ENCODE assay signal across 7 cellular contexts in the genomic region with DNA sequence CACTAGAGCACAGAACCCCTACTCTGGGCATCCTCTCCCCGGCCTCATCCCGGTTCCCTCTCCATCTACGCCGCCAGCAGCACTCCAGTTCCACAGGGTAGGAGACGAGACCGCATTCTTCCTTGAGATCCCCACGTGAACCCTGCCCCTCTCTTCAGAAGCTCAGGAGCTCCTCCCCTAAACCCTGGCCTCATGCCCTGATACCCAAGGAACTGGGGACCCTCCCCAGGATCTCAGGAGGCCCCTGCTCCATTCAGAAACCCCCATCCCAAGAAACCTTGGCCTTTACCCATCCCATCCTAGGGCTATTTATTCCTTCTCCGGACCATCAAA. TPM values are rescaled to one million over a fixed set of nuclear protein-coding genes. Genes with fewer than 3 reads are reported as not detected.
A peak's percentile ranks its signal among the peaks of the same experiment; 100 is the strongest.
DNase-seq lines count a peak whose midpoint lies in the region; ATAC-seq and TF ChIP-seq lines count a peak whose summit lies in the region.
"Had no signal": no experiment of that assay in that cellular context is flagged by ENCODE, and none has a peak within 500 bp of the region (broad histone marks: within the 10 kb centered on the region; RNA-seq: fewer than 3 reads in every experiment).

No MANE protein-coding gene starts in this region.

- peaks cover 34% of the 10 kb centered on the region for H3K4me1 Mint-ChIP-seq in activated CD4-positive, alpha-beta memory T cell treated with anti-CD3 and anti-CD28 coated beads, Interleukin-2, amount 10 ng/mL, durations not matched to agents 7 days and 5 days

- no peaks in the 10 kb centered on the region for H3K36me3 ChIP-seq in mucosa of descending colon (ENCODE audit: low read depth)

- DNase-seq in ELF-1 (ENCODE audit: low read depth, low spot score): peak; percentile 49
- no peak for DNase-seq in activated CD4-positive, alpha-beta memory T cell treated with anti-CD3 and anti-CD28 coated beads, Interleukin-2, amount 10 ng/mL, durations not matched to agents 7 days and 5 days
- DNase-seq in mucosa of descending colon: no peak
- no peak for DNase-seq in superior temporal gyrus (ENCODE audit: extremely low spot score)
- DNase-seq in retina: no peak
- no peak for DNase-seq in lower leg skin (ENCODE audit: low spot score in 2 of 2)
- DNase-seq: activated gamma-delta T cell treated with Interleukin-2 at 50 U/mL for 16 hours had no signal

- 3 to 38% methylated on average over 8 of the region's 8 CpGs for WGBS in lower leg skin, 2 donors

- TF ChIP-seq CTCF in mucosa of descending colon (IDR thresholded peaks at IDR 0.05) (no peak), lower leg skin (IDR thresholded peaks at IDR 0.05) (no peak)

- peaks cover 19% of the 10 kb centered on the region for H3K36me3 Mint-ChIP-seq in activated CD4-positive, alpha-beta memory T cell treated with anti-CD3 and anti-CD28 coated beads, Interleukin-2, amount 10 ng/mL, durations not matched to agents 7 days and 5 days (ENCODE audit: low read depth)

- H3K4me3 Mint-ChIP-seq in activated CD4-positive, alpha-beta memory T cell treated with anti-CD3 and anti-CD28 coated beads, Interleukin-2, amount 10 ng/mL, durations not matched to agents 7 days and 5 days: peak overlapping the region; percentile 84

- no peaks in the 10 kb centered on the region for H3K27me3 Mint-ChIP-seq in activated CD4-positive, alpha-beta memory T cell treated with anti-CD3 and anti-CD28 coated beads, Interleukin-2, amount 10 ng/mL, durations not matched to agents 7 days and 5 days

- CTCF ChIA-PET in activated CD4-positive, alpha-beta memory T cell treated with anti-CD3 and anti-CD28 coated beads, Interleukin-2, amount 10 ng/mL, durations not matched to agents 7 days and 5 days (lab: Charles Lee): no interaction called here

- H3K27ac Mint-ChIP-seq in activated CD4-positive, alpha-beta memory T cell treated with anti-CD3 and anti-CD28 coated beads, Interleukin-2, amount 10 ng/mL, durations not matched to agents 7 days and 5 days: peak overlapping the region; percentile 65

- peak; percentile 9 for ATAC-seq in mucosa of descending colon

- no peaks in the 10 kb centered on the region for H3K4me1 ChIP-seq in mucosa of descending colon (ENCODE audit: low read depth)

- no peaks in the 10 kb centered on the region for H3K9me3 ChIP-seq in mucosa of descending colon

- no peaks in the 10 kb centered on the region for H3K9me3 Mint-ChIP-seq in activated CD4-positive, alpha-beta memory T cell treated with anti-CD3 and anti-CD28 coated beads, Interleukin-2, amount 10 ng/mL, durations not matched to agents 7 days and 5 days

- intact Hi-C loops in mucosa of descending colon (cut with DNase I, micrococcal nuclease): no loop called here
- intact Hi-C loops in lower leg skin (cut with DNase I; ENCODE audit: low total_unique reads): no loop called here

- POLR2A ChIA-PET in activated CD4-positive, alpha-beta memory T cell treated with anti-CD3 and anti-CD28 coated beads, Interleukin-2, amount 10 ng/mL, durations not matched to agents 7 days and 5 days (lab: Charles Lee): interaction anchor here (0.9 to 2.0 kb wide), 2 partner anchors 12 to 18 kb away, joined by 4 to 8 read pairs; no protein-coding TSS in a partner anchor

- no peak for TF ChIP-seq POLR2A in lower leg skin (IDR thresholded peaks at IDR 0.05)

- no peak overlapping the region for H3K4me3 ChIP-seq in mucosa of descending colon
- H3K4me3 ChIP-seq in lower leg skin (ENCODE audit: low read depth, poor library complexity, severe bottlenecking): no peak overlapping the region

RNA-seq across cellular contexts. Expression of a gene that starts 1.1 kb away (rescaled TPM):
- total RNA-seq in activated CD4-positive, alpha-beta memory T cell treated with anti-CD3 and anti-CD28 coated beads, Interleukin-2, amount 10 ng/mL, durations not matched to agents 7 days and 5 days: 10 to 100 TPM; 19.0 to 20.3 TPM
- total RNA-seq in mucosa of descending colon (10 to 100 TPM; 12.5 to 15.6 (median 13.0) TPM), lower leg skin (10 to 100 TPM; 18.8 to 58.9 (median 33.4) TPM)

RNA-seq across cellular contexts. Expression of a gene that starts 13.3 kb away (rescaled TPM):
- 100 to 1,000 TPM; 267 to 273 TPM for total RNA-seq in activated CD4-positive, alpha-beta memory T cell treated with anti-CD3 and anti-CD28 coated beads, Interleukin-2, amount 10 ng/mL, durations not matched to agents 7 days and 5 days
- total RNA-seq in mucosa of descending colon (100 to 1,000 TPM in 2 of 3 donors, 10 to 100 TPM in 1; 96.1 to 152 (median 137) TPM), lower leg skin (100 to 1,000 TPM; 126 to 132 (median 130) TPM)

RNA-seq across cellular contexts. Expression of a gene that starts 15.0 kb away (rescaled TPM):
- 1 to 10 TPM; 1.1 to 1.2 TPM for total RNA-seq in activated CD4-positive, alpha-beta memory T cell treated with anti-CD3 and anti-CD28 coated beads, Interleukin-2, amount 10 ng/mL, durations not matched to agents 7 days and 5 days
- total RNA-seq in mucosa of descending colon: 10 to 100 TPM in 2 of 3 donors, 1 to 10 TPM in 1; 4.9 to 14.5 (median 12.2) TPM
- 1 to 10 TPM in 2 of 4 donors, under 1 TPM in 2; 0.88 to 4.8 (median 1.7) TPM for total RNA-seq in lower leg skin

RNA-seq across cellular contexts. Expression of a gene that starts 22.5 kb away (rescaled TPM):
- 1 to 10 TPM; 1.6 to 2.0 TPM for total RNA-seq in activated CD4-positive, alpha-beta memory T cell treated with anti-CD3 and anti-CD28 coated beads, Interleukin-2, amount 10 ng/mL, durations not matched to agents 7 days and 5 days
- 10 to 100 TPM in 2 of 3 donors, 1 to 10 TPM in 1; 9.5 to 16.8 (median 15.6) TPM for total RNA-seq in mucosa of descending colon
- total RNA-seq in lower leg skin: 10 to 100 TPM in 2 of 4 donors, 1 to 10 TPM in 2; 6.8 to 16.5 (median 10.3) TPM

RNA-seq across cellular contexts. Expression of a gene that starts 48.1 kb away (rescaled TPM):
- under 1 TPM; 0.50 to 0.93 TPM for total RNA-seq in activated CD4-positive, alpha-beta memory T cell treated with anti-CD3 and anti-CD28 coated beads, Interleukin-2, amount 10 ng/mL, durations not matched to agents 7 days and 5 days
- total RNA-seq in mucosa of descending colon (1 to 10 TPM in 2 of 3 donors, under 1 TPM in 1; 0.70 to 3.0 (median 1.7) TPM), lower leg skin (under 1 TPM in 3 of 4 donors, not detected in 1; 0.06 to 0.76 (median 0.15) TPM)
